28 cellular contexts compared by ENCODE assay signal in the genomic region with DNA sequence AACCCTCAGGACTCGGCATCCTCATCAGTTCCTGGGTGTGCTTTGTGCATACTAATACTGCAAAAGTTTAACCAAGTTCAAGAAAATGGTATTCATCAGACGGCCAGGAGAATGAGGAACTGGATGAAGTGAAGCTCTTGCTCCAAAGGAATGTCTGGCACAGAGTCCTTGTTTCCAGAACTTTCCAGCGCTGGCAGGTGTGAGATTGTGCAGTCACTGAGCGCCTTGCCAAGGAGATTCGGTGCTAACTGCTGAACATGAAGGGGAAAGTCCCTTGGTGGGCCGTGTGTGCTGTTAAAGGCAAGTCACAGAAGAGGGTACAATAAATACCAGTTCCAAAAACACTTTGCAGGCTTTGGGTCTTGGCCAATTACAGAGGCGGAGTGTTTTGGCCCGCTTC.
A peak's percentile ranks its signal among the peaks of the same experiment; 100 is the strongest.
DNase-seq lines count a peak whose midpoint lies in the region; ATAC-seq, FAIRE-seq and TF ChIP-seq lines count a peak whose summit lies in the region.
"Had no signal": no experiment of that assay in that cellular context is flagged by ENCODE, and none has a peak within 500 bp of the region (broad histone marks: within the 10 kb centered on the region; RNA-seq: fewer than 3 reads in every experiment).

No MANE protein-coding gene starts in this region.

- H3K4me1 ChIP-seq in K562 (replicated peaks in 1 of 2; ENCODE audit: control insufficient read depth in 2 of 2, insufficient read depth in 2 of 2, low read length in 2 of 2) (no peaks in the 10 kb centered on the region), heart right ventricle (peaks cover 0 to 12% (median 0%) of the 10 kb centered on the region in 9 donors), muscle layer of colon (ENCODE audit: insufficient read depth, low read length) (peaks cover 14% of the 10 kb centered on the region), testis (peaks cover 4% of the 10 kb centered on the region)

- TF ChIP-seq CTCF in K562 (IDR thresholded peaks at IDR 0.05 in 2 of 3, conservative IDR thresholded peaks at IDR 0.05 in 1 of 3; ENCODE audit: insufficient read depth in 2 of 3, low read depth in 1 of 3, low read length in 3 of 3) (no peak), heart right ventricle (IDR thresholded peaks at IDR 0.05) (no peak), testis (IDR thresholded peaks at IDR 0.05) (no peak)

- no peaks in the 10 kb centered on the region for H4K20me1 ChIP-seq in K562 (replicated peaks; ENCODE audit: control insufficient read depth, insufficient read depth, low read length)

- H3K9me1 ChIP-seq in K562 (ENCODE audit: control insufficient read depth, insufficient read depth, low read length): no peaks in the 10 kb centered on the region

- BruUV-seq in K562 (replicated peaks; lab: Mats Ljungman, UMichigan): no TSS peak

- no peak for TF ChIP-seq EP300 in K562 (IDR thresholded peaks at IDR 0.05; ENCODE audit: low read length)

- no peak for ATAC-seq in K562
- peak; percentile 61 to 97 (median 83) for ATAC-seq in heart right ventricle
- ATAC-seq in HG03159 (IDR thresholded peaks at IDR 0.05; ENCODE audit: unreplicated experiment): no peak
- no peak for ATAC-seq in HG03108 (IDR thresholded peaks at IDR 0.05; ENCODE audit: unreplicated experiment)
- ATAC-seq: activated T-helper 17 cell treated with anti-CD3 and anti-CD28 coated beads, Interleukin-2, amount 50 U/mL, for 72 hours; stimulated activated effector memory CD8-positive, alpha-beta T cell treated with anti-CD3 and anti-CD28 coated beads, Interleukin-12 subunit alpha, Interleukin-12 subunit beta, amount 100 ng/mL, for 72 hours had no signal

- no peak for TF ChIP-seq RAD21 in K562 (CRISPR knock-in tag; conservative IDR thresholded peaks at IDR 0.05 in 1 of 2, IDR thresholded peaks at IDR 0.05 in 1 of 2)

- no peak for TF ChIP-seq POLR2A in K562 (conservative IDR thresholded peaks at IDR 0.05)
- TF ChIP-seq POLR2A in testis (IDR thresholded peaks at IDR 0.05): no peak

- no peak for FAIRE-seq in K562 (lab: Jason Lieb, UNC)
- FAIRE-seq: G401.6, keratinocyte, TTC549, urothelium cell line had no signal

- no peaks in the 10 kb centered on the region for H3K79me2 ChIP-seq in K562 (ENCODE audit: control insufficient read depth, insufficient read depth, low read length)

- H2AFZ ChIP-seq in K562 (ENCODE audit: low read depth, low read length): no peak overlapping the region

- in situ Hi-C loops in K562 (cut with MboI): no loop called here

- no peak overlapping the region for H3K4me3 ChIP-seq in K562
- H3K4me3 ChIP-seq in heart right ventricle: no peak overlapping the region
- no peak overlapping the region for H3K4me3 ChIP-seq in muscle layer of colon (ENCODE audit: low read depth in 1 of 2, low read length in 2 of 2)
- no peak overlapping the region for H3K4me3 ChIP-seq in testis
- H3K4me3 ChIP-seq: esophagus muscularis mucosa had no signal

- CTCF ChIA-PET in K562 (lab: Yijun Ruan, JAX; ENCODE audit: low intra/inter-chr PET ratio): no interaction called here

- POLR2A ChIA-PET in K562 (lab: Yijun Ruan, JAX): interaction anchor here (2.0 kb wide), 1 partner anchor 11 kb away, joined by 6 read pairs; no protein-coding TSS in a partner anchor

- H3K9me3 ChIP-seq in K562 (replicated peaks; ENCODE audit: control insufficient read depth, insufficient read depth, low read depth, low read length) (no peaks in the 10 kb centered on the region), heart right ventricle (no peaks in the 10 kb centered on the region), muscle layer of colon (ENCODE audit: low read length) (no peaks in the 10 kb centered on the region), testis (no peaks in the 10 kb centered on the region)
- H3K9me3 ChIP-seq: esophagus muscularis mucosa had no signal

- DNase-seq in K562 (ENCODE audit: extremely low read depth in 1 of 4, low spot score in 3 of 4) (no peak), heart right ventricle (peak in 1 of 2 donors; percentile 51), testis (peak; percentile 60), NCI-H2081 (lab: John Stamatoyannopoulos, UW) (no peak), foreskin melanocyte (no peak)
- DNase-seq: activated CD4-positive, alpha-beta memory T cell treated with anti-CD3 and anti-CD28 coated beads for 36 hours; activated CD8-positive, alpha-beta memory T cell treated with anti-CD3 and anti-CD28 coated beads, Interleukin-2, amount 50 U/mL, for 48 hours; caudate nucleus; COR-L47; endodermal cell; NCI-H1048; NCI-H1930; NCI-H2227 treated with DMSO at 0.1 percent for 48 hours; occipital lobe; retina; RPMI8226; stimulated activated CD4-positive, alpha-beta T cell treated with anti-CD3 and anti-CD28 coated beads, Interleukin-4, amount 100 ng/mL, for 24 hours; T-helper 1 cell had no signal

- intact Hi-C loops in K562 (cut with micrococcal nuclease) (no loop called here), heart right ventricle (cut with DNase I) (loop anchor here in 1 of 10 donors (10.0 kb wide), 1 partner anchor 254 kb away; no protein-coding TSS in a partner anchor), testis (cut with DNase I; ENCODE audit: low total_unique reads) (no loop called here)

- H3K27me3 ChIP-seq in K562 (ENCODE audit: control insufficient read depth in 2 of 2, insufficient read depth in 2 of 2, low read length in 2 of 2): peaks cover 25 to 36% of the 10 kb centered on the region in 2 experiments
- H3K27me3 ChIP-seq in heart right ventricle: no peaks in the 10 kb centered on the region
- no peaks in the 10 kb centered on the region for H3K27me3 ChIP-seq in muscle layer of colon (ENCODE audit: control insufficient read depth in 1 of 2, insufficient read depth in 2 of 2, low read length in 2 of 2)
- H3K27me3 ChIP-seq in testis: no peaks in the 10 kb centered on the region
- H3K27me3 ChIP-seq: esophagus muscularis mucosa had no signal

- H3K4me2 ChIP-seq in K562 (ENCODE audit: insufficient read depth, low read length): no peak overlapping the region

- H3K36me3 ChIP-seq in K562 (ENCODE audit: control insufficient read depth, insufficient read depth, low read length) (no peaks in the 10 kb centered on the region), heart right ventricle (no peaks in the 10 kb centered on the region), muscle layer of colon (ENCODE audit: insufficient read depth, low read length) (no peaks in the 10 kb centered on the region), testis (ENCODE audit: low read depth, missing control alignments) (no peaks in the 10 kb centered on the region)
- H3K36me3 ChIP-seq: esophagus muscularis mucosa had no signal

- 2% methylated on average over 8 of the region's 8 CpGs for WGBS in K562 (ENCODE audit: insufficient coverage, low coverage, missing lambda C conversion rate)
- 34 to 35% methylated on average over 8 of the region's 8 CpGs for WGBS in heart right ventricle, 2 donors
- 31 to 38% methylated on average over 8 of the region's 8 CpGs for WGBS in testis, 2 donors

- no peak overlapping the region for H3K27ac ChIP-seq in K562 (ENCODE audit: extremely low read depth, low read depth, low read length)
- no peak overlapping the region for H3K27ac ChIP-seq in heart right ventricle
- peak overlapping the region; percentile 34 for H3K27ac ChIP-seq in muscle layer of colon (ENCODE audit: low read depth, low read length)
- H3K27ac ChIP-seq in testis: no peak overlapping the region
- H3K27ac ChIP-seq: esophagus muscularis mucosa had no signal

- H3K9ac ChIP-seq in K562 (ENCODE audit: insufficient read depth in 1 of 2, low read depth in 2 of 2, low read length in 2 of 2) (no peak overlapping the region), muscle layer of colon (ENCODE audit: low read length) (no peak overlapping the region)

TF ChIP-seq in K562, 482 proteins besides CTCF, POLR2A, EP300 and RAD21:
- TF ChIP-seq SMAD1 (IDR thresholded peaks at IDR 0.05; ENCODE audit: low read depth, low read length, partially characterized antibody) (no peak), SPI1 (IDR thresholded peaks at IDR 0.05; ENCODE audit: borderline replicate concordance, low read depth, low read length) (peak; percentile 30; the same call in 1 of the 2 replicates)

Comparison
In these comparisons a context has a peak if more than half of its experiments do, and no peak if none do; other contexts are left out.
1. ATAC-seq: peak in heart right ventricle (8 of 8); none in K562 (single experiment), HG03159 (single experiment) and HG03108 (single experiment).